8 cellular contexts compared by ENCODE assay signal in genomic region chr1:45327644-45328515, GRCh38. TPM values are rescaled to one million over a fixed set of nuclear protein-coding genes. Genes with fewer than 3 reads are reported as not detected.
DNase-seq lines count a peak whose midpoint lies in the region; ATAC-seq and TF ChIP-seq lines count a peak whose summit lies in the region.

No MANE protein-coding gene starts in this region.

- H3K4me2 ChIP-seq in parathyroid adenoma (ENCODE audit: low read length), result peak overlapping the region; percentile 77

- peak; percentile 35 for DNase-seq in NCI-H345 (lab: John Stamatoyannopoulos, UW)
- no peak for DNase-seq in NCI-H345 treated with DMSO at 0.1 percent for 48 hours (lab: John Stamatoyannopoulos, UW; ENCODE audit: unreplicated experiment)
- no peak for DNase-seq in brain microvascular endothelial cell
- no peak for DNase-seq in tibial artery
- no peak for DNase-seq in body of pancreas
- no peak for DNase-seq in GM19240 (ENCODE audit: insufficient read length, low spot score)

- H3K36me3 ChIP-seq in KOPT-K1 (ENCODE audit: insufficient read depth, low read length), result peaks cover 47% of the 10 kb centered on the region
- H3K36me3 ChIP-seq in brain microvascular endothelial cell (replicated peaks), result no peaks in the 10 kb centered on the region
- no peaks in the 10 kb centered on the region for H3K36me3 ChIP-seq in parathyroid adenoma (ENCODE audit: control insufficient read depth, insufficient read depth, low read length)
- peaks cover 39 to 43% (median 41%) of the 10 kb centered on the region in 3 donors for H3K36me3 ChIP-seq in tibial artery
- no peaks in the 10 kb centered on the region for H3K36me3 ChIP-seq in body of pancreas (replicated peaks in 1 of 2; ENCODE audit: insufficient read depth in 1 of 2, low read depth in 2 of 2)

- no peak for TF ChIP-seq POLR2A in body of pancreas (IDR thresholded peaks at IDR 0.05)

- no peaks in the 10 kb centered on the region for H3K27me3 ChIP-seq in brain microvascular endothelial cell (replicated peaks)
- no peaks in the 10 kb centered on the region for H3K27me3 ChIP-seq in parathyroid adenoma (ENCODE audit: control insufficient read depth, insufficient read depth, low read length)
- H3K27me3 ChIP-seq in tibial artery, result no peaks in the 10 kb centered on the region
- no peaks in the 10 kb centered on the region for H3K27me3 ChIP-seq in body of pancreas

- in situ Hi-C loops in brain microvascular endothelial cell (cut with HindIII; ENCODE audit: low pct_ligation_motif_present, low sequenced_read_pairs), result no loop called here

- TF ChIP-seq CTCF in brain microvascular endothelial cell (IDR thresholded peaks at IDR 0.05; ENCODE audit: low read depth, low read length, missing control alignments), result no peak
- TF ChIP-seq CTCF in parathyroid adenoma (IDR thresholded peaks at IDR 0.05), result no peak
- no peak for TF ChIP-seq CTCF in tibial artery (IDR thresholded peaks at IDR 0.05)
- no peak for TF ChIP-seq CTCF in body of pancreas (IDR thresholded peaks at IDR 0.05)

- H3K27ac ChIP-seq in KOPT-K1 (ENCODE audit: low read depth, low read length, poor library complexity, severe bottlenecking) (peak overlapping the region; percentile 43), brain microvascular endothelial cell (no peak overlapping the region), parathyroid adenoma (no peak overlapping the region), tibial artery (no peak overlapping the region), body of pancreas (no peak overlapping the region)

- H3K9me3 ChIP-seq in KOPT-K1 (ENCODE audit: insufficient read depth, low read length, poor library complexity, severe bottlenecking) (no peaks in the 10 kb centered on the region), parathyroid adenoma (ENCODE audit: control insufficient read depth, low read length) (no peaks in the 10 kb centered on the region), tibial artery (no peaks in the 10 kb centered on the region), body of pancreas (no peaks in the 10 kb centered on the region)

- H2AFZ ChIP-seq in parathyroid adenoma, result no peak overlapping the region

- intact Hi-C loops in tibial artery (cut with DNase I; ENCODE audit: low total_unique reads) (no loop called here), body of pancreas (cut with DNase I) (no loop called here)

- WGBS in body of pancreas, 2 donors, result 8 to 80% methylated on average over 1 to 19 of the region's 19 CpGs

- ATAC-seq in body of pancreas, result no peak

- no peak overlapping the region for H3K9ac ChIP-seq in parathyroid adenoma

- peak overlapping the region; percentile 62 for H3K4me3 ChIP-seq in brain microvascular endothelial cell (ENCODE audit: low read depth, low read length)
- no peak overlapping the region for H3K4me3 ChIP-seq in parathyroid adenoma (ENCODE audit: low read depth, low read length)
- H3K4me3 ChIP-seq in tibial artery, result peak overlapping the region in 1 of 2 donors; percentile 59
- H3K4me3 ChIP-seq in body of pancreas, result no peak overlapping the region

- no peaks in the 10 kb centered on the region for H3K4me1 ChIP-seq in parathyroid adenoma
- H3K4me1 ChIP-seq in tibial artery, result peaks cover 0 to 17% (median 11%) of the 10 kb centered on the region in 4 donors
- peaks cover 16% of the 10 kb centered on the region for H3K4me1 ChIP-seq in body of pancreas

- no peaks in the 10 kb centered on the region for H3K79me2 ChIP-seq in parathyroid adenoma

RNA-seq across cellular contexts. Expression of gene HPDL, which starts 1.2 kb away (rescaled TPM):
- under 1 TPM in 1 of 2 donors, not detected in 1; 0.26 TPM for total RNA-seq in body of pancreas

RNA-seq across cellular contexts. Expression of gene TOE1, which starts 12.1 kb away (rescaled TPM):
- total RNA-seq in body of pancreas, result 1 to 10 TPM; 2.0 to 2.3 TPM

RNA-seq across cellular contexts. Expression of gene MUTYH, which starts 12.4 kb away (rescaled TPM):
- 10 to 100 TPM; 19.7 to 21.8 TPM for total RNA-seq in body of pancreas
